Comparison of ENCODE assay signal across 29 cellular contexts in the genomic region with DNA sequence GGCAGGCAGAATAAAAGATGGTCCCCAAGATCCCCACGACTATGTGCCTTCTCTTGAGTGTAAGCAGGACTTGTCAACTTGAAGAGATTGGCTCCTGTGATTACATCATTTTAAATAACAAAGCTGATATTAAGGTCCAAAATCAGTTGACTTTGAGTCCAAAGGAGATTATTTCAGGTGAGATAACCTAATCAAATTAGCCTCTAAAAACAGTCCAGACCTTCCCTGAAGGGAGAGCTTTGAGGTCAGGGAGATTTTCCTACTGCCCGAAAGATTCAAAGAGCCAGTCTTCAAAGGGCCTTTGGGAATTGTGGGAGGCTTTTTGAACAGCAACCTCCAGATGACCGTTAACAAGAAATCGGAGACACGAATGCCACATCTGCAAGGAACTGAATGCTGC. TPM values are rescaled to one million over a fixed set of nuclear protein-coding genes. Genes with fewer than 3 reads are reported as not detected.
"Had no signal": no experiment of that assay in that cellular context is flagged by ENCODE, and none has a peak within 500 bp of the region (broad histone marks: within the 10 kb centered on the region; RNA-seq: fewer than 3 reads in every experiment).

No MANE protein-coding gene starts in this region.

- H3K36me3 Mint-ChIP-seq: activated naive CD4-positive, alpha-beta T cell treated with anti-CD3 and anti-CD28 coated beads, Interleukin-2, amount 50 U/mL, for 72 hours; activated naive CD8-positive, alpha-beta T cell treated with anti-CD3 and anti-CD28 coated beads, Interleukin-2, amount 10 ng/mL, durations not matched to agents 7 days and 5 days had no signal

- H3K4me3 Mint-ChIP-seq: activated B cell treated with CpG ODN at 0.5 μM for 24 hours; activated CD8-positive, alpha-beta T cell treated with anti-CD3 and anti-CD28 coated beads for 36 hours; activated naive CD4-positive, alpha-beta T cell treated with anti-CD3 and anti-CD28 coated beads for 36 hours; activated naive CD8-positive, alpha-beta T cell treated with anti-CD3 and anti-CD28 coated beads, Interleukin-2, amount 10 ng/mL, durations not matched to agents 7 days and 5 days; activated T-cell treated with anti-CD3 and anti-CD28 coated beads, Interleukin-2, amount 50 U/mL, for 4 hours; activated T-helper 17 cell treated with anti-CD3 and anti-CD28 coated beads, Interleukin-2, amount 50 U/mL, for 72 hours; central memory CD8-positive, alpha-beta T cell; dendritic cell treated with granulocyte-macrophage colony-stimulating factor and Interleukin-4, amounts not matched to agents 40 ng/mL and 50 ng/mL, for 4 days; endodermal cell; T-helper 17 cell; T-helper 2 cell treated with Interferon-gamma antibody and Interleukin-4, amounts not matched to agents 5 μg/mL and 100 μg/mL, for 36 hours had no signal

- H3K36me3 ChIP-seq: brain microvascular endothelial cell, heart left ventricle, WERI-Rb-1 had no signal

- H3K9me3 ChIP-seq: heart left ventricle had no signal

- ATAC-seq: activated CD4-positive, CD25-positive, alpha-beta regulatory T cell treated with anti-CD3 and anti-CD28 coated beads, Interleukin-2, amount 50 U/mL, for 24 hours; activated CD8-positive, alpha-beta T cell treated with anti-CD3 and anti-CD28 coated beads for 36 hours; activated naive CD4-positive, alpha-beta T cell treated with anti-CD3 and anti-CD28 coated beads, Interleukin-2, amount 50 U/mL, for 72 hours; activated T-cell treated with anti-CD3 and anti-CD28 coated beads, Interleukin-2, amount 50 U/mL, for 4 hours; activated T-helper 17 cell treated with anti-CD3 and anti-CD28 coated beads, Interleukin-2, amount 50 U/mL, for 72 hours; esophagus mucosa; heart left ventricle; T-helper 17 cell had no signal

- H3K27me3 Mint-ChIP-seq: activated B cell treated with CpG ODN at 0.5 μM for 24 hours; activated CD8-positive, alpha-beta T cell treated with anti-CD3 and anti-CD28 coated beads for 36 hours; activated naive CD8-positive, alpha-beta T cell treated with anti-CD3 and anti-CD28 coated beads, Interleukin-2, amount 10 ng/mL, durations not matched to agents 7 days and 5 days; activated T-helper 17 cell treated with anti-CD3 and anti-CD28 coated beads, Interleukin-2, amount 50 U/mL, for 72 hours; central memory CD8-positive, alpha-beta T cell; dendritic cell treated with granulocyte-macrophage colony-stimulating factor and Interleukin-4, amounts not matched to agents 40 ng/mL and 50 ng/mL, for 4 days; T-helper 17 cell had no signal

- DNase-seq: activated B cell treated with CpG ODN at 0.5 μM for 24 hours; activated CD4-positive, alpha-beta T cell treated with anti-CD3 and anti-CD28 coated beads for 48 hours; activated CD4-positive, alpha-beta T cell treated with anti-CD3 and anti-CD28 coated beads, Interleukin-2, amount 50 U/mL, for 1 hour; activated CD4-positive, alpha-beta T cell treated with anti-CD3 and anti-CD28 coated beads, Interleukin-2, amount 50 U/mL, for 48 hours; activated CD8-positive, alpha-beta memory T cell treated with anti-CD3 and anti-CD28 coated beads for 24 hours; activated CD8-positive, alpha-beta T cell treated with anti-CD3 and anti-CD28 coated beads for 36 hours; activated effector memory CD4-positive, alpha-beta T cell treated with anti-CD3 and anti-CD28 coated beads, Interleukin-2, amount 50 U/mL, for 16 hours; activated naive CD4-positive, alpha-beta T cell treated with anti-CD3 and anti-CD28 coated beads for 36 hours; activated naive CD8-positive, alpha-beta T cell treated with anti-CD3 and anti-CD28 coated beads, Interleukin-2, amount 10 ng/mL, durations not matched to agents 7 days and 5 days; activated T-cell treated with anti-CD3 and anti-CD28 coated beads, Interleukin-2, amount 50 U/mL, for 4 hours; brain microvascular endothelial cell; dorsolateral prefrontal cortex; effector memory CD4-positive, alpha-beta T cell; endodermal cell; foreskin fibroblast; heart left ventricle; T-helper 1 cell; T-helper 17 cell; T1000; WERI-Rb-1 had no signal

- H3K27ac Mint-ChIP-seq: activated B cell treated with CpG ODN at 0.5 μM for 24 hours; activated CD8-positive, alpha-beta T cell treated with anti-CD3 and anti-CD28 coated beads for 36 hours; activated naive CD4-positive, alpha-beta T cell treated with anti-CD3 and anti-CD28 coated beads for 36 hours; activated naive CD4-positive, alpha-beta T cell treated with anti-CD3 and anti-CD28 coated beads, Interleukin-2, amount 50 U/mL, for 72 hours; activated naive CD8-positive, alpha-beta T cell treated with anti-CD3 and anti-CD28 coated beads, Interleukin-2, amount 10 ng/mL, durations not matched to agents 7 days and 5 days; activated T-helper 17 cell treated with anti-CD3 and anti-CD28 coated beads, Interleukin-2, amount 50 U/mL, for 72 hours; dendritic cell treated with granulocyte-macrophage colony-stimulating factor and Interleukin-4, amounts not matched to agents 40 ng/mL and 50 ng/mL, for 4 days; endodermal cell; T-helper 17 cell; T-helper 2 cell treated with Interferon-gamma antibody and Interleukin-4, amounts not matched to agents 5 μg/mL and 100 μg/mL, for 36 hours had no signal

- H3K27me3 ChIP-seq: brain microvascular endothelial cell, dorsolateral prefrontal cortex, heart left ventricle had no signal

- H3K4me1 ChIP-seq: heart left ventricle had no signal

- H3K9me3 Mint-ChIP-seq: activated B cell treated with CpG ODN at 0.5 μM for 24 hours; activated CD8-positive, alpha-beta T cell treated with anti-CD3 and anti-CD28 coated beads for 36 hours; activated naive CD4-positive, alpha-beta T cell treated with anti-CD3 and anti-CD28 coated beads for 36 hours; activated naive CD4-positive, alpha-beta T cell treated with anti-CD3 and anti-CD28 coated beads, Interleukin-2, amount 50 U/mL, for 72 hours; activated naive CD8-positive, alpha-beta T cell treated with anti-CD3 and anti-CD28 coated beads, Interleukin-2, amount 10 ng/mL, durations not matched to agents 7 days and 5 days; activated T-helper 17 cell treated with anti-CD3 and anti-CD28 coated beads, Interleukin-2, amount 50 U/mL, for 72 hours; dendritic cell treated with granulocyte-macrophage colony-stimulating factor and Interleukin-4, amounts not matched to agents 40 ng/mL and 50 ng/mL, for 4 days; endodermal cell had no signal

- H3K4me3 ChIP-seq: coronary artery, dorsolateral prefrontal cortex, heart left ventricle had no signal

- H3K27ac ChIP-seq: brain microvascular endothelial cell, coronary artery, dorsolateral prefrontal cortex, heart left ventricle, WERI-Rb-1 had no signal

- H3K4me1 Mint-ChIP-seq: activated B cell treated with CpG ODN at 0.5 μM for 24 hours; activated naive CD8-positive, alpha-beta T cell treated with anti-CD3 and anti-CD28 coated beads, Interleukin-2, amount 10 ng/mL, durations not matched to agents 7 days and 5 days; activated T-helper 17 cell treated with anti-CD3 and anti-CD28 coated beads, Interleukin-2, amount 50 U/mL, for 72 hours; central memory CD8-positive, alpha-beta T cell; endodermal cell; T-helper 17 cell had no signal

RNA-seq across cellular contexts. Expression of gene NCAM2, which starts 51.5 kb away (rescaled TPM):
- total RNA-seq: activated B cell treated with CpG ODN at 0.5 μM for 24 hours; activated CD8-positive, alpha-beta T cell treated with anti-CD3 and anti-CD28 coated beads for 36 hours; activated naive CD4-positive, alpha-beta T cell treated with anti-CD3 and anti-CD28 coated beads for 36 hours; activated naive CD4-positive, alpha-beta T cell treated with anti-CD3 and anti-CD28 coated beads, Interleukin-2, amount 50 U/mL, for 72 hours; activated naive CD8-positive, alpha-beta T cell treated with anti-CD3 and anti-CD28 coated beads, Interleukin-2, amount 10 ng/mL, durations not matched to agents 7 days and 5 days; activated T-cell treated with anti-CD3 and anti-CD28 coated beads, Interleukin-2, amount 50 U/mL, for 4 hours; activated T-helper 17 cell treated with anti-CD3 and anti-CD28 coated beads, Interleukin-2, amount 50 U/mL, for 72 hours; epithelial cell of proximal tubule; esophagus mucosa; T-helper 17 cell had no signal
